Comparison of ENCODE assay signal across 23 cellular contexts in the genomic region with DNA sequence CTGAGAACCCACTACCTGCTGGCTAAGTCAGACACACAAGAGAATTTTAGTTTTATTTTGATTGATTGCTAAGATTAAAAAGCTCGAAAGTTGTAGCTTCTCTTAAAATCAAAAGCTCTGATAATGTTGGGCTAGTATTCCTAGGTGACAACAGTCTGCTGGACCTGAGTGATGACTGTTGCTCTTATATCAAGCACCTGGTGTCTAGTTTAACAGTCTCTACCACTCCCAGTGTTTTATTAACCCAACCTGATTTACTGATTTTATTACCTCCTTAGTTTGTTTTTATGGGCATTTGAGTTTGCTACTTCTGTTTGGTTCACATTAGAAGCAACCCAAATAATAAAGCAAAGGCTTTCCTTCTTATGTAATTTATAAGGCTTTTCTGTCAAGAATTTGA.
"Had no signal": no experiment of that assay in that cellular context is flagged by ENCODE, and none has a peak within 500 bp of the region (broad histone marks: within the 10 kb centered on the region; RNA-seq: fewer than 3 reads in every experiment).

No MANE protein-coding gene starts in this region.

- H3K4me3 ChIP-seq: esophagus squamous epithelium, heart right ventricle, left lung, psoas muscle, skin epidermis, thoracic aorta, transverse colon, upper lobe of right lung, uterus had no signal

- DNase-seq: cortex of kidney; effector memory CD8-positive, alpha-beta T cell; erythroblast; esophagus squamous epithelium; foreskin melanocyte; glutamatergic neuron; heart right ventricle; hippocampal formation; islet precursor cell; left lung; mesenchymal stem cell; naive thymus-derived CD4-positive, alpha-beta T cell; nucleus accumbens; psoas muscle; right cardiac atrium; stimulated activated CD4-positive, alpha-beta T cell treated with anti-CD3 and anti-CD28 coated beads, Interleukin-15, amount 100 ng/mL, for 24 hours; stimulated activated CD4-positive, alpha-beta T cell treated with anti-CD3 and anti-CD28 coated beads, Interleukin-2, amount 100 ng/mL, for 48 hours; stimulated activated naive B cell treated with anti-CD40 and anti-IgM and Interleukin-4, amounts not matched to agents 10 μg/mL and 1 μg/mL and 100 μg/mL, for 72 hours; transverse colon; upper lobe of right lung; uterus had no signal

- H3K36me3 ChIP-seq: uterus had no signal

- H3K27ac ChIP-seq: esophagus squamous epithelium, heart right ventricle, left lung, psoas muscle, skin epidermis, thoracic aorta, transverse colon, upper lobe of right lung, uterus had no signal

- H3K9me3 ChIP-seq: esophagus squamous epithelium, heart right ventricle, left lung, psoas muscle, thoracic aorta, transverse colon, upper lobe of right lung, uterus had no signal

- H3K27me3 ChIP-seq: esophagus squamous epithelium, heart right ventricle, left lung, transverse colon, upper lobe of right lung, uterus had no signal

- H3K4me1 ChIP-seq: esophagus squamous epithelium, heart right ventricle, left lung, psoas muscle, transverse colon, upper lobe of right lung, uterus had no signal

- ATAC-seq: effector memory CD8-positive, alpha-beta T cell; heart right ventricle; left lung; naive thymus-derived CD4-positive, alpha-beta T cell; psoas muscle; right cardiac atrium; stimulated activated naive B cell treated with anti-CD40 and anti-IgM and Interleukin-4, amounts not matched to agents 10 μg/mL and 1 μg/mL and 100 μg/mL, for 72 hours; upper lobe of right lung had no signal
